ENCODE assay signal across 8 cellular contexts in genomic region chr15:63497642-63498100, GRCh38. TPM values are rescaled to one million over a fixed set of nuclear protein-coding genes. Genes with fewer than 3 reads are reported as not detected.
A peak's percentile ranks its signal among the peaks of the same experiment; 100 is the strongest.
DNase-seq lines count a peak whose midpoint lies in the region; ATAC-seq and TF ChIP-seq lines count a peak whose summit lies in the region.

No MANE protein-coding gene starts in this region.

- peaks cover 61% of the 10 kb centered on the region for H3K4me1 Mint-ChIP-seq in T-helper 2 cell treated with Interferon-gamma antibody and Interleukin-4, amounts not matched to agents 5 μg/mL and 100 μg/mL, for 36 hours (ENCODE audit: low read depth)
- H3K4me1 Mint-ChIP-seq in neural progenitor cell, result peaks cover 25% of the 10 kb centered on the region

- no peaks in the 10 kb centered on the region for H3K36me3 ChIP-seq in neural progenitor cell
- no peaks in the 10 kb centered on the region for H3K36me3 ChIP-seq in Karpas-422 (ENCODE audit: insufficient read depth, low read length)

- H3K27me3 ChIP-seq in neural progenitor cell, result peaks cover 84% of the 10 kb centered on the region
- no peaks in the 10 kb centered on the region for H3K27me3 ChIP-seq in Karpas-422 (ENCODE audit: low read length)

- no peaks in the 10 kb centered on the region for H3K9me3 ChIP-seq in neural progenitor cell (ENCODE audit: low read depth)
- H3K9me3 ChIP-seq in Karpas-422 (ENCODE audit: low read length), result no peaks in the 10 kb centered on the region

- no peaks in the 10 kb centered on the region for H3K9me2 ChIP-seq in Karpas-422 (replicated peaks; ENCODE audit: insufficient read depth, low read length)

- H3K4me2 ChIP-seq in neural progenitor cell, result no peak overlapping the region
- no peak overlapping the region for H3K4me2 ChIP-seq in Karpas-422 (ENCODE audit: low read depth, low read length, poor library complexity, severe bottlenecking)

- no peak overlapping the region for H3K4me3 ChIP-seq in neural progenitor cell
- H3K4me3 ChIP-seq in Karpas-422 (ENCODE audit: low read length), result no peak overlapping the region

- H3K4me3 Mint-ChIP-seq in T-helper 2 cell treated with Interferon-gamma antibody and Interleukin-4, amounts not matched to agents 5 μg/mL and 100 μg/mL, for 36 hours, result no peak overlapping the region
- no peak overlapping the region for H3K4me3 Mint-ChIP-seq in neural progenitor cell

- peak; percentile 42 for ATAC-seq in HG02678 (IDR thresholded peaks at IDR 0.05; ENCODE audit: unreplicated experiment)
- ATAC-seq in HG02623 (IDR thresholded peaks at IDR 0.05; ENCODE audit: unreplicated experiment), result no peak
- no peak for ATAC-seq in GM21526 (IDR thresholded peaks at IDR 0.05; ENCODE audit: low FRiP score, unreplicated experiment)

- no peak overlapping the region for H2AFZ ChIP-seq in neural progenitor cell (replicated peaks)
- no peak overlapping the region for H2AFZ ChIP-seq in Karpas-422 (ENCODE audit: low read length)

- H3K4me1 ChIP-seq in neural progenitor cell (peaks cover 14% of the 10 kb centered on the region), Karpas-422 (ENCODE audit: low read length) (peaks cover 17% of the 10 kb centered on the region)

- peaks cover 2% of the 10 kb centered on the region for H3K36me3 Mint-ChIP-seq in T-helper 2 cell treated with Interferon-gamma antibody and Interleukin-4, amounts not matched to agents 5 μg/mL and 100 μg/mL, for 36 hours (ENCODE audit: low read depth)
- no peaks in the 10 kb centered on the region for H3K36me3 Mint-ChIP-seq in neural progenitor cell

- H3K9ac ChIP-seq in neural progenitor cell (no peak overlapping the region), Karpas-422 (ENCODE audit: low read length) (no peak overlapping the region)

- H4K20me1 ChIP-seq in neural progenitor cell (ENCODE audit: low read depth) (peaks cover 11% of the 10 kb centered on the region), Karpas-422 (ENCODE audit: insufficient read depth, low read depth, low read length) (no peaks in the 10 kb centered on the region)

- no peak overlapping the region for H3K27ac ChIP-seq in neural progenitor cell
- H3K27ac ChIP-seq in Karpas-422 (ENCODE audit: low read length), result no peak overlapping the region

- no peak for TF ChIP-seq CTCF in neural progenitor cell (IDR thresholded peaks at IDR 0.05)

- no peaks in the 10 kb centered on the region for H3K9me3 Mint-ChIP-seq in T-helper 2 cell treated with Interferon-gamma antibody and Interleukin-4, amounts not matched to agents 5 μg/mL and 100 μg/mL, for 36 hours
- H3K9me3 Mint-ChIP-seq in neural progenitor cell, result no peaks in the 10 kb centered on the region

- no peaks in the 10 kb centered on the region for H3K79me2 ChIP-seq in neural progenitor cell (ENCODE audit: low read depth)
- no peaks in the 10 kb centered on the region for H3K79me2 ChIP-seq in Karpas-422 (ENCODE audit: low read length)

- peak; percentile 51 for DNase-seq in T-helper 2 cell treated with Interferon-gamma antibody and Interleukin-4, amounts not matched to agents 5 μg/mL and 100 μg/mL, for 36 hours (ENCODE audit: low spot score)
- peak; percentile 87 for DNase-seq in central memory CD4-positive, alpha-beta T cell
- DNase-seq in stimulated activated CD8-positive, alpha-beta memory T cell treated with anti-CD3 and anti-CD28 coated beads, Interleukin-12 subunit alpha, Interleukin-12 subunit beta, amount 100 ng/mL, for 4 hours (ENCODE audit: low read depth), result peak; percentile 45
- DNase-seq in neural progenitor cell (ENCODE audit: low spot score), result no peak
- DNase-seq in Karpas-422, result no peak

- no peak overlapping the region for H3K27ac Mint-ChIP-seq in T-helper 2 cell treated with Interferon-gamma antibody and Interleukin-4, amounts not matched to agents 5 μg/mL and 100 μg/mL, for 36 hours
- H3K27ac Mint-ChIP-seq in neural progenitor cell, result no peak overlapping the region

- no peaks in the 10 kb centered on the region for H3K27me3 Mint-ChIP-seq in T-helper 2 cell treated with Interferon-gamma antibody and Interleukin-4, amounts not matched to agents 5 μg/mL and 100 μg/mL, for 36 hours (ENCODE audit: low read depth)
- H3K27me3 Mint-ChIP-seq in neural progenitor cell (ENCODE audit: insufficient read depth, low read depth), result peaks cover 6% of the 10 kb centered on the region

- H3F3A ChIP-seq in neural progenitor cell (ENCODE audit: low read depth), result peaks cover 15% of the 10 kb centered on the region

RNA-seq across cellular contexts. Expression of gene USP3, which starts 6.7 kb away (rescaled TPM):
- 48.8 and 64.2 TPM in 2 replicates for total RNA-seq in neural progenitor cell (ENCODE audit: low replicate concordance)
- total RNA-seq in Karpas-422 (2014; rRNA removed; shearing (Covaris generic); ENCODE audit: low replicate concordance), result 15.4 and 16.8 TPM in 2 replicates

Comparison
In these comparisons a context has a peak if more than half of its experiments do, and no peak if none do; other contexts are left out.
1. DNase-seq: peak in T-helper 2 cell treated with Interferon-gamma antibody and Interleukin-4, amounts not matched to agents 5 μg/mL and 100 μg/mL, for 36 hours (single experiment), central memory CD4-positive, alpha-beta T cell (single experiment) and stimulated activated CD8-positive, alpha-beta memory T cell treated with anti-CD3 and anti-CD28 coated beads, Interleukin-12 subunit alpha, Interleukin-12 subunit beta, amount 100 ng/mL, for 4 hours (single experiment); none in neural progenitor cell (single experiment) and Karpas-422 (single experiment).